In the genomic region with DNA sequence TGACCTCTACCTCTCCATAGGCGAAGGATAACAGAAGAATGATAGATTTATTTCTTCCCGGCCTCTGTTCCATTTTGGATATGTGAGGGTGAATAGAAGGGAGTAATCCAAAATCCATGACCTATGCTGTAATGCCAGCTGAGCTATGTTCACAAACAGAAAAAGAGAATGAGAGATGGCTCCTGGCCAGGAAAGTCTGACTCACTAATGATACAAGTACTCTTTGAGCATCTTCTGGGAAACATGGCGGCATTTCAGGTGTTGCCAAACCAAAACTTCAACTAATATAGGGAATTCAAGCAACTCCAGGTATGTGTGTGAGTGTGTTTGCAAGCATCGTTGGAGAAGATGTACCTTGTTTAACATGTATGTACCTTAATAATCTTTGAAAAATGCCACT, we compare ENCODE assay signal across 8 cellular contexts. TPM values are rescaled to one million over a fixed set of nuclear protein-coding genes. Genes with fewer than 3 reads are reported as not detected.
DNase-seq lines count a peak whose midpoint lies in the region; ATAC-seq and TF ChIP-seq lines count a peak whose summit lies in the region.

No MANE protein-coding gene starts in this region.

- TF ChIP-seq POLR2A in esophagus squamous epithelium (IDR thresholded peaks at IDR 0.05): no peak

- TF ChIP-seq CTCF in esophagus squamous epithelium (IDR thresholded peaks at IDR 0.05): no peak

- WGBS in esophagus squamous epithelium, 2 donors: 36 to 45% methylated on average over 4 of the region's 4 CpGs

- H3K36me3 ChIP-seq in SK-N-MC (ENCODE audit: insufficient read depth, low read length) (no peaks in the 10 kb centered on the region), esophagus squamous epithelium (peaks cover 0 to 13% (median 0%) of the 10 kb centered on the region in 3 donors)

- no peaks in the 10 kb centered on the region for H3K27me3 ChIP-seq in esophagus squamous epithelium

- peak; percentile 12 to 38 for DNase-seq in activated CD4-positive, alpha-beta T cell treated with anti-CD3 and anti-CD28 coated beads for 24 hours (ENCODE audit: low read depth in 2 of 2)
- DNase-seq in activated CD4-positive, alpha-beta T cell treated with anti-CD3 and anti-CD28 coated beads for 1 hour: no peak
- DNase-seq in SK-N-MC (ENCODE audit: low read depth, low spot score) (peak; percentile 20), globus pallidus (ENCODE audit: low spot score) (peak; percentile 52), NCI-H1694 treated with DMSO at 0.1 percent for 48 hours (lab: John Stamatoyannopoulos, UW) (no peak), esophagus squamous epithelium (lab: John Stamatoyannopoulos, UW) (no peak)
- DNase-seq in stimulated activated CD4-positive, alpha-beta T cell treated with anti-CD3 and anti-CD28 coated beads, Interleukin-15, amount 100 ng/mL, for 48 hours (ENCODE audit: low read depth in 2 of 2): peak; percentile 15 to 40

- H3K4me3 ChIP-seq in SK-N-MC (no peak overlapping the region), esophagus squamous epithelium (no peak overlapping the region)

- no peak overlapping the region for H3K27ac ChIP-seq in SK-N-MC
- H3K27ac ChIP-seq in esophagus squamous epithelium: peak overlapping the region in 1 of 4 donors; percentile 15

- peaks cover 0 to 39% (median 2%) of the 10 kb centered on the region in 3 donors for H3K4me1 ChIP-seq in esophagus squamous epithelium

- H3K9me3 ChIP-seq in SK-N-MC (ENCODE audit: low read depth, low read length) (no peaks in the 10 kb centered on the region), esophagus squamous epithelium (no peaks in the 10 kb centered on the region)

- H3K9ac ChIP-seq in SK-N-MC (ENCODE audit: insufficient read length): no peak overlapping the region

- intact Hi-C loops in esophagus squamous epithelium (cut with DNase I): no loop called here

- no peak for ATAC-seq in GM19455 (IDR thresholded peaks at IDR 0.05; ENCODE audit: unreplicated experiment)

RNA-seq across cellular contexts. Expression of a gene that starts 55.1 kb away (rescaled TPM):
- total RNA-seq in esophagus squamous epithelium: 100 to 1,000 TPM in 1 of 4 donors, 10 to 100 TPM in 3; 52.2 to 137 (median 62.1) TPM

Comparison
In these comparisons a context has a peak if more than half of its experiments do, and no peak if none do; other contexts are left out.
1. DNase-seq: peak in activated CD4-positive, alpha-beta T cell treated with anti-CD3 and anti-CD28 coated beads for 24 hours (2 of 2), SK-N-MC (single experiment), globus pallidus (single experiment) and stimulated activated CD4-positive, alpha-beta T cell treated with anti-CD3 and anti-CD28 coated beads, Interleukin-15, amount 100 ng/mL, for 48 hours (2 of 2); none in activated CD4-positive, alpha-beta T cell treated with anti-CD3 and anti-CD28 coated beads for 1 hour (single experiment), NCI-H1694 treated with DMSO at 0.1 percent for 48 hours (single experiment) and esophagus squamous epithelium (single experiment).